ENCODE assay signal across 9 cellular contexts in genomic region chr20:36506253-36506652, GRCh38. TPM values are rescaled to one million over a fixed set of nuclear protein-coding genes. Genes with fewer than 3 reads are reported as not detected.
DNase-seq lines count a peak whose midpoint lies in the region; ATAC-seq, FAIRE-seq and TF ChIP-seq lines count a peak whose summit lies in the region.
"Had no signal": no experiment of that assay in that cellular context is flagged by ENCODE, and none has a peak within 500 bp of the region (broad histone marks: within the 10 kb centered on the region; RNA-seq: fewer than 3 reads in every experiment).

No MANE protein-coding gene starts in this region.

- in situ Hi-C loops in GM23248 (cut with MboI) = no loop called here
- in situ Hi-C loops in transverse colon (cut with MboI; ENCODE audit: low pct_ligation_motif_present in 1 of 4, low pct_unique_long_range_greater_than_20kb in 1 of 4, low sequenced_read_pairs in 3 of 4) = no loop called here

- H3F3A ChIP-seq in GM23248 (ENCODE audit: insufficient read depth) = peaks cover 46% of the 10 kb centered on the region

- H3K9ac ChIP-seq in GM23248 = no peak overlapping the region
- H3K9ac ChIP-seq in kidney (ENCODE audit: low read length in 2 of 2) = no peak overlapping the region

- TF ChIP-seq POLR2A in transverse colon (IDR thresholded peaks at IDR 0.05) = no peak

- H3K36me3 ChIP-seq in GM23248 (ENCODE audit: low read depth) (peaks cover 47% of the 10 kb centered on the region), transverse colon (peaks cover 0 to 40% (median 6%) of the 10 kb centered on the region in 4 donors), kidney (ENCODE audit: control insufficient read depth in 1 of 2, insufficient read depth in 2 of 2, low read length in 2 of 2) (peaks cover 15 to 24% of the 10 kb centered on the region in 2 donors)

- H3K9me3 Mint-ChIP-seq in CD4-positive, alpha-beta T cell = no peaks in the 10 kb centered on the region

- H3K4me1 ChIP-seq in GM23248 (ENCODE audit: insufficient read depth) (no peaks in the 10 kb centered on the region), transverse colon (no peaks in the 10 kb centered on the region), kidney (ENCODE audit: control insufficient read depth in 1 of 2, insufficient read depth in 1 of 2, low read depth in 1 of 2, low read length in 2 of 2) (no peaks in the 10 kb centered on the region)
- H3K4me1 ChIP-seq: SJCRH30 had no signal

- H3K27me3 ChIP-seq in CD4-positive, alpha-beta T cell (ENCODE audit: control insufficient read depth, insufficient read depth, low read length) = no peaks in the 10 kb centered on the region
- no peaks in the 10 kb centered on the region for H3K27me3 ChIP-seq in GM23248 (replicated peaks; ENCODE audit: insufficient read depth)
- H3K27me3 ChIP-seq in transverse colon = no peaks in the 10 kb centered on the region
- H3K27me3 ChIP-seq: SJCRH30 had no signal

- 89 to 91% methylated on average over 1 of the region's 1 CpG for WGBS in GM23248 (ENCODE audit: low coverage in 1 of 2, low lambda C conversion rate in 2 of 2, missing lambda C conversion rate in 2 of 2), 2 experiments
- WGBS in transverse colon (ENCODE audit: low coverage in 1 of 2), 2 donors = 14 to 24% methylated on average over 1 of the region's 1 CpG

- intact Hi-C loops in CD4-positive, alpha-beta T cell (cut with DNase I, micrococcal nuclease) = loop anchor here (1.0 kb wide), 1 partner anchor 99 kb away; the partner anchor contains the start of gene RAB5IF (in 2 of the 2)
- intact Hi-C loops in transverse colon (cut with DNase I; ENCODE audit: low total_unique reads) = no loop called here
- intact Hi-C loops in kidney (cut with DNase I) = no loop called here

- no peaks in the 10 kb centered on the region for H3K9me3 ChIP-seq in CD4-positive, alpha-beta T cell (ENCODE audit: control insufficient read depth, low read length)
- H3K9me3 ChIP-seq in GM23248 (ENCODE audit: low read depth) = no peaks in the 10 kb centered on the region
- no peaks in the 10 kb centered on the region for H3K9me3 ChIP-seq in transverse colon
- H3K9me3 ChIP-seq in kidney (ENCODE audit: control insufficient read depth in 1 of 2, low read length in 2 of 2) = no peaks in the 10 kb centered on the region

- peak; percentile 31 for TF ChIP-seq CTCF in CD4-positive, alpha-beta T cell (IDR thresholded peaks at IDR 0.05)
- TF ChIP-seq CTCF in foreskin fibroblast (IDR thresholded peaks at IDR 0.05; ENCODE audit: low read depth, low read length) (peak; percentile 42), transverse colon (IDR thresholded peaks at IDR 0.05) (no peak), kidney (IDR thresholded peaks at IDR 0.05; ENCODE audit: borderline replicate concordance, extremely low read depth, insufficient read depth) (no peak)

- no peak for DNase-seq in CD4-positive, alpha-beta T cell
- DNase-seq in GM23248 (peak; percentile 34), RKO (ENCODE audit: low spot score) (peak; percentile 55), foreskin fibroblast (peak in 1 of 2 donors; percentile 33), transverse colon (no peak), kidney (no peak), SHP77 (lab: John Stamatoyannopoulos, UW) (no peak)

- TF ChIP-seq EP300 in transverse colon (IDR thresholded peaks at IDR 0.05; ENCODE audit: low read depth) = no peak

- CTCF ChIA-PET in CD4-positive, alpha-beta T cell (lab: Charles Lee) = interaction anchor here (1.1 to 1.5 kb wide), 2 partner anchors 99 to 249 kb away, joined by 3 to 7 read pairs; partner anchors contain the start of gene RAB5IF

- H3K4me3 ChIP-seq in GM23248 (no peak overlapping the region), foreskin fibroblast (ENCODE audit: low read depth in 1 of 2, low read length in 2 of 2) (no peak overlapping the region), transverse colon (no peak overlapping the region), kidney (ENCODE audit: low read length in 2 of 2) (no peak overlapping the region)
- H3K4me3 ChIP-seq: SJCRH30 had no signal

- H3K4me3 Mint-ChIP-seq in CD4-positive, alpha-beta T cell = no peak overlapping the region

- no peaks in the 10 kb centered on the region for H4K20me1 ChIP-seq in GM23248 (ENCODE audit: insufficient read depth)

- POLR2A ChIA-PET in CD4-positive, alpha-beta T cell (lab: Charles Lee) = interaction anchor here (0.6 kb wide), 1 partner anchor 100 kb away, joined by 3 read pairs; the partner anchor contains the start of gene RAB5IF

- H3K27me3 Mint-ChIP-seq in CD4-positive, alpha-beta T cell = no peaks in the 10 kb centered on the region

- peaks cover 16% of the 10 kb centered on the region for H3K4me1 Mint-ChIP-seq in CD4-positive, alpha-beta T cell (ENCODE audit: low read depth)

- ATAC-seq in CD4-positive, alpha-beta T cell (ENCODE audit: poor library complexity) = peak; percentile 59
- no peak for ATAC-seq in HG02588 (IDR thresholded peaks at IDR 0.05; ENCODE audit: unreplicated experiment)

- H3K27ac Mint-ChIP-seq in CD4-positive, alpha-beta T cell = peak overlapping the region; percentile 42

- FAIRE-seq in kidney (lab: Jason Lieb, UNC) = no peak

- H3K9me2 ChIP-seq in GM23248 (ENCODE audit: insufficient read depth) = no peaks in the 10 kb centered on the region

- peaks cover 57% of the 10 kb centered on the region for H3K36me3 Mint-ChIP-seq in CD4-positive, alpha-beta T cell (ENCODE audit: low read depth)

- peaks cover 96% of the 10 kb centered on the region for H3K79me2 ChIP-seq in GM23248 (ENCODE audit: insufficient read depth)

- H2AFZ ChIP-seq in GM23248 = no peak overlapping the region

- no peak overlapping the region for H3K4me2 ChIP-seq in GM23248 (ENCODE audit: unreplicated experiment)

- H3K27ac ChIP-seq in CD4-positive, alpha-beta T cell (ENCODE audit: low read depth, low read length) = no peak overlapping the region
- no peak overlapping the region for H3K27ac ChIP-seq in GM23248
- no peak overlapping the region for H3K27ac ChIP-seq in transverse colon
- no peak overlapping the region for H3K27ac ChIP-seq in kidney (ENCODE audit: low read depth in 2 of 2, low read length in 2 of 2)
- H3K27ac ChIP-seq: SJCRH30 had no signal

RNA-seq across cellular contexts. Expression of gene MYL9, which starts 35.1 kb away (rescaled TPM):
- total RNA-seq in CD4-positive, alpha-beta T cell = not detected
- 134 and 172 TPM in 2 replicates for total RNA-seq in GM23248 (2014; rRNA removed; shearing (Covaris generic))
- polyA plus RNA-seq in GM23248 (2016; fragmentation: Nextera tagmentation; extraction: Ambion mirVana) = 681 and 706 TPM in 2 replicates
- total RNA-seq in transverse colon = 100 to 1,000 TPM; 156 to 974 (median 332) TPM
- 294 TPM for total RNA-seq in kidney
- 576 TPM for polyA plus RNA-seq in kidney (ENCODE audit: insufficient read depth, low read depth, low replicate concordance)

Comparison
In these comparisons a context has a peak if more than half of its experiments do, and no peak if none do; other contexts are left out.
1. DNase-seq: peak in GM23248 (single experiment) and RKO (single experiment); none in CD4-positive, alpha-beta T cell (0 of 10), transverse colon (single experiment), kidney (single experiment) and SHP77 (0 of 2).
2. CTCF ChIP-seq: peak in CD4-positive, alpha-beta T cell (single experiment) and foreskin fibroblast (single experiment); none in transverse colon (0 of 5) and kidney (single experiment).
3. RNA of gene MYL9, which starts 35.1 kb away (total RNA-seq): 156 to 974 TPM in transverse colon, 294 TPM in kidney (single experiment) and 134 to 172 TPM in GM23248; not detected in CD4-positive, alpha-beta T cell; every median in the first group is over 100 times any median in the second.
4. intact Hi-C loops: an anchor here in CD4-positive, alpha-beta T cell (1.0 kb wide); none called in transverse colon and kidney.